8 cellular contexts compared by ENCODE assay signal in the genomic region with DNA sequence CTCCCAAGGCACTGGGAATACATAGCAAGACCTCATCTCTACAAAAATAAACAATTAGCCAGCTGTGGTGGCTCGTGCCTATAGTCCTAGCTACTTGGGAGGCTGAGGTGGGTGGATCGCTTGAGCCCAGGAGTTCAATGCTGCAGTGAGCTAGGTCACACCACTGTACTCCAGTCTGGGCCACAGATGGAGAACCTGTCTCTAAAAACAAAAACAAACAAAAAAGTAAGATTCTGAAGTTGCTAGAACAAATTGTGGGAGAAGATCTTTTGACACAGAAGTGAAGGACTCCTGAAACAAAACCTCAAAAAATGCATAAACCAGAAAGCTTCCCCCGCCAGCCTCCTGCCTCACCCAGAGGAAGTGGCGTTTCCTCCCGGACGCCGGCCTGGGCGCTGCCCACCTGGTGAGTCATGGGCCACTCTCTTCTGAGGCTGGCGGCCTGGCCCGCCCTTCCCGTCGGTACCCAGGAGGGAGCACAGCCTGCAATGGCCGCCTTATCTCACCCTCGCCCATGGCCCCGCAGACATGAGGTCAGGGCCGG. TPM values are rescaled to one million over a fixed set of nuclear protein-coding genes. Genes with fewer than 3 reads are reported as not detected.
DNase-seq lines count a peak whose midpoint lies in the region; ATAC-seq and TF ChIP-seq lines count a peak whose summit lies in the region.

No MANE protein-coding gene starts in this region.

- no peak for TF ChIP-seq CTCF in mucosa of descending colon (IDR thresholded peaks at IDR 0.05)

- ATAC-seq in mucosa of descending colon = peak; percentile 94
- ATAC-seq in GM21576 (IDR thresholded peaks at IDR 0.05; ENCODE audit: unreplicated experiment) = no peak

- peak; percentile 14 for DNase-seq in CMK (ENCODE audit: low read depth)
- DNase-seq in M059J (ENCODE audit: low read depth) = peak; percentile 93
- peak; percentile 93 for DNase-seq in astrocyte of the hippocampus (ENCODE audit: low read depth, low spot score)
- DNase-seq in mucosa of descending colon = peak in 2 of 3 donors; percentile 77 to 83
- no peak for DNase-seq in NCI-H2227 treated with DMSO at 0.1 percent for 48 hours (lab: John Stamatoyannopoulos, UW)
- no peak for DNase-seq in NCI-H2171 (lab: John Stamatoyannopoulos, UW)
- no peak for DNase-seq in inferior parietal cortex (ENCODE audit: extremely low spot score)

- no peaks in the 10 kb centered on the region for H3K9me3 ChIP-seq in mucosa of descending colon

- peaks cover 3% of the 10 kb centered on the region for H3K4me1 ChIP-seq in mucosa of descending colon (ENCODE audit: low read depth)

- no peaks in the 10 kb centered on the region for H3K36me3 ChIP-seq in mucosa of descending colon (ENCODE audit: low read depth)

- intact Hi-C loops in mucosa of descending colon (cut with DNase I, micrococcal nuclease) = no loop called here

- H3K4me3 ChIP-seq in mucosa of descending colon = no peak overlapping the region

RNA-seq across cellular contexts. Expression of a gene that starts 25.4 kb away (rescaled TPM):
- 26.2 and 65.2 TPM in 2 replicates for total RNA-seq in M059J (2014; rRNA removed; shearing (Covaris generic))
- total RNA-seq in mucosa of descending colon = 10 to 100 TPM in 2 of 3 donors, 1 to 10 TPM in 1; 5.0 to 43.4 (median 20.5) TPM

Comparison
In these comparisons a context has a peak if more than half of its experiments do, and no peak if none do; other contexts are left out.
1. DNase-seq: peak in CMK (single experiment), M059J (single experiment), astrocyte of the hippocampus (single experiment) and mucosa of descending colon (2 of 3); none in NCI-H2227 treated with DMSO at 0.1 percent for 48 hours (single experiment), NCI-H2171 (single experiment) and inferior parietal cortex (single experiment).